ENCODE assay signal across 8 cellular contexts in genomic region chr5:37249820-37250175, GRCh38. TPM values are rescaled to one million over a fixed set of nuclear protein-coding genes. Genes with fewer than 3 reads are reported as not detected.
DNase-seq lines count a peak whose midpoint lies in the region; ATAC-seq, FAIRE-seq and TF ChIP-seq lines count a peak whose summit lies in the region.

No MANE protein-coding gene starts in this region.

- intact Hi-C loops in Panc1 (cut with micrococcal nuclease; ENCODE audit: unreplicated experiment) (loop anchor here (10.0 kb wide), 1 partner anchor 45 kb away; no protein-coding TSS in a partner anchor), pancreas (cut with DNase I) (no loop called here)

- 34 to 35% methylated on average over 10 of the region's 10 CpGs for WGBS in pancreas, 2 donors

- H3K79me2 ChIP-seq in DND-41 (ENCODE audit: insufficient read depth, low read length) = peaks cover 35% of the 10 kb centered on the region

- DNase-seq in DND-41 (no peak), Panc1 (ENCODE audit: low read depth, low spot score) (no peak), fibroblast of mammary gland (ENCODE audit: low read depth) (no peak), pancreas (peak in 1 of 6 donors; percentile 16), NCI-H2196 (lab: John Stamatoyannopoulos, UW; ENCODE audit: unreplicated experiment) (no peak), ecto neural progenitor cell (ENCODE audit: low spot score) (no peak)

- in situ Hi-C loops in Panc1 (cut with HindIII; ENCODE audit: low pct_unique_long_range_greater_than_20kb, low sequenced_read_pairs) = no loop called here

- no peak for FAIRE-seq in pancreas (lab: Jason Lieb, UNC)

- H3K9me3 ChIP-seq in DND-41 (ENCODE audit: insufficient read depth, low read length, severe bottlenecking) (peaks cover 5% of the 10 kb centered on the region), Panc1 (ENCODE audit: control insufficient read depth, insufficient read depth, low read depth, low read length) (no peaks in the 10 kb centered on the region), pancreas (no peaks in the 10 kb centered on the region)

- peak overlapping the region; percentile 90 for H3K9ac ChIP-seq in DND-41 (ENCODE audit: low read depth, low read length)

- peak overlapping the region; percentile 96 to 99; a peak in 3 of 4 replicates for H3K4me3 ChIP-seq in DND-41 (ENCODE audit: low read depth in 1 of 2, low read length in 2 of 2)
- H3K4me3 ChIP-seq in Panc1 (ENCODE audit: low read depth in 2 of 2, low read length in 2 of 2) = peak overlapping the region; percentile 80 to 91
- H3K4me3 ChIP-seq in fibroblast of mammary gland (ENCODE audit: control insufficient read depth, low read depth, low read length) = peak overlapping the region; percentile 80
- H3K4me3 ChIP-seq in pancreas = peak overlapping the region; percentile 42 to 86 (median 74)

- H3K27me3 ChIP-seq in DND-41 (ENCODE audit: insufficient read depth, low read length, poor library complexity) = no peaks in the 10 kb centered on the region
- H3K27me3 ChIP-seq in Panc1 (ENCODE audit: control insufficient read depth, insufficient read depth, low read length) = no peaks in the 10 kb centered on the region
- H3K27me3 ChIP-seq in pancreas = no peaks in the 10 kb centered on the region

- H3K4me1 ChIP-seq in DND-41 (ENCODE audit: insufficient read depth, low read length) = peaks cover 41% of the 10 kb centered on the region
- peaks cover 3% of the 10 kb centered on the region; the same call in 1 of the 2 replicates for H3K4me1 ChIP-seq in Panc1 (ENCODE audit: control insufficient read depth, insufficient read depth, low read length)
- H3K4me1 ChIP-seq in pancreas = peaks cover 0 to 9% (median 4%) of the 10 kb centered on the region in 3 donors

- no TSS peak for BruUV-seq in Panc1 (replicated peaks; lab: Mats Ljungman, UMichigan)

- POLR2A ChIA-PET in Panc1 (lab: Charles Lee) = no interaction called here

- TF ChIP-seq CTCF in DND-41 (IDR thresholded peaks at IDR 0.05; ENCODE audit: borderline replicate concordance, extremely low read depth, low read length, poor library complexity, severe bottlenecking) = no peak
- no peak for TF ChIP-seq CTCF in Panc1 (IDR thresholded peaks at IDR 0.05)
- no peak for TF ChIP-seq CTCF in fibroblast of mammary gland (conservative IDR thresholded peaks at IDR 0.05; ENCODE audit: control insufficient read depth, insufficient read depth, low read depth, low read length)
- no peak for TF ChIP-seq CTCF in pancreas (IDR thresholded peaks at IDR 0.05)

- H3K36me3 ChIP-seq in DND-41 (ENCODE audit: insufficient read depth, low read length) (peaks cover 5% of the 10 kb centered on the region; the same call in 1 of the 2 replicates), Panc1 (ENCODE audit: control insufficient read depth, insufficient read depth, low read length) (no peaks in the 10 kb centered on the region), pancreas (no peaks in the 10 kb centered on the region)

- CTCF ChIA-PET in Panc1 (lab: Charles Lee) = no interaction called here

- peak overlapping the region; percentile 73 for H3K4me2 ChIP-seq in DND-41 (ENCODE audit: insufficient read depth, low read length)

- no peak for ATAC-seq in DND-41 (ENCODE audit: insufficient read depth, low read depth)
- ATAC-seq in Panc1 = peak; percentile 19
- ATAC-seq in pancreas = peak; percentile 11 to 14 (median 12)
- no peak for ATAC-seq in HG03196 (IDR thresholded peaks at IDR 0.05; ENCODE audit: unreplicated experiment)
- ATAC-seq in HG02759 (IDR thresholded peaks at IDR 0.05; ENCODE audit: unreplicated experiment) = no peak

- H2AFZ ChIP-seq in DND-41 (ENCODE audit: low read depth, low read length) = peak overlapping the region; percentile 90

- H4K20me1 ChIP-seq in DND-41 (ENCODE audit: insufficient read depth, low read length) = no peaks in the 10 kb centered on the region

- H3K27ac ChIP-seq in DND-41 (ENCODE audit: low read length) (peak overlapping the region; percentile 79), Panc1 (ENCODE audit: low read length) (peak overlapping the region; percentile 82), pancreas (peak overlapping the region; percentile 83 to 92 (median 86))

RNA-seq across cellular contexts. Expression of gene CPLANE1, which starts 0.6 kb away (rescaled TPM):
- total RNA-seq in Panc1 (2021; ENCODE audit: unreplicated experiment) (18.1 TPM), pancreas (10 to 100 TPM in 1 of 6 donors, 1 to 10 TPM in 5; 4.7 to 11.0 (median 8.6) TPM)
- polyA plus RNA-seq in Panc1 (2012; ENCODE audit: insufficient read length) = 7.2 TPM
- 1 to 10 TPM; 3.5 to 3.6 TPM for polyA plus RNA-seq in pancreas

Comparison
In these comparisons a context has a peak if more than half of its experiments do, and no peak if none do; other contexts are left out.
1. ATAC-seq: peak in Panc1 (single experiment) and pancreas (4 of 4); none in DND-41 (single experiment), HG03196 (single experiment) and HG02759 (single experiment).
2. Peak in every context shown above with its lines, with median percentiles within 50 percentile points of each other: H3K27ac ChIP-seq and H3K4me3 ChIP-seq.